2 cellular contexts compared by ENCODE assay signal in genomic region chr2:237563816-237564215, GRCh38.
TF ChIP-seq lines count a peak whose summit lies in the region.

No MANE protein-coding gene starts in this region.

TF ChIP-seq in SK-N-SH, 30 proteins besides CTCF, POLR2A, EP300 and RAD21:
- TF ChIP-seq REST (IDR thresholded peaks at IDR 0.05; ENCODE audit: low read depth, low read length) (peak; percentile 94), GABPA (IDR thresholded peaks at IDR 0.05; ENCODE audit: low read depth) (no peak), GATA2 (CRISPR knock-in tag; IDR thresholded peaks at IDR 0.05) (no peak), CHD2 (IDR thresholded peaks at IDR 0.05; ENCODE audit: low read length, partially characterized antibody) (no peak)
TF ChIP-seq in SK-N-SH: peak in this region for 1.

TF ChIP-seq in endothelial cell of umbilical vein, 7 proteins besides CTCF, POLR2A, EP300 and RAD21 (continued from another document):
- no peak for TF ChIP-seq EZH2 (IDR thresholded peaks at IDR 0.05; ENCODE audit: borderline replicate concordance, low read depth, low read length, severe bottlenecking)
- no peak for TF ChIP-seq GATA2 (IDR thresholded peaks at IDR 0.05; ENCODE audit: insufficient read depth, insufficient read length, low read depth, low read length)
- TF ChIP-seq POLR2AphosphoS5 (IDR thresholded peaks at IDR 0.05; ENCODE audit: insufficient read depth, low read depth, low read length): no peak
- no peak for TF ChIP-seq FOS (IDR thresholded peaks at IDR 0.05; ENCODE audit: borderline replicate concordance, insufficient read depth, low read length)
- TF ChIP-seq JUN (IDR thresholded peaks at IDR 0.05; ENCODE audit: borderline replicate concordance, insufficient read depth, insufficient read length, low read depth): no peak
- no peak for TF ChIP-seq MAX (IDR thresholded peaks at IDR 0.05; ENCODE audit: insufficient read depth, insufficient read length)
